In genomic region chr20:16476032-16476431, GRCh38 we compare ENCODE assay signal across 8 cellular contexts.
DNase-seq lines count a peak whose midpoint lies in the region; ATAC-seq and TF ChIP-seq lines count a peak whose summit lies in the region.

No MANE protein-coding gene starts in this region.

- intact Hi-C loops in naive thymus-derived CD4-positive, alpha-beta T cell (cut with micrococcal nuclease), result loop anchor here in 1 of 2 donors (10.0 kb wide), 1 partner anchor 61 kb away; no protein-coding TSS in a partner anchor

- H3K9me3 Mint-ChIP-seq in naive thymus-derived CD4-positive, alpha-beta T cell, result peaks cover 0 to 1% (median 0%) of the 10 kb centered on the region in 11 donors

- H3K36me3 Mint-ChIP-seq in naive thymus-derived CD4-positive, alpha-beta T cell, result peaks cover 0 to 33% (median 9%) of the 10 kb centered on the region in 5 donors

- POLR2A ChIA-PET in naive thymus-derived CD4-positive, alpha-beta T cell (lab: Charles Lee), result no interaction called here

- no peaks in the 10 kb centered on the region for H4K20me1 ChIP-seq in KMS-11 (ENCODE audit: insufficient read depth)

- H2AFZ ChIP-seq in KMS-11 (ENCODE audit: low read depth), result no peak overlapping the region

- TF ChIP-seq POLR2A in Peyer's patch (IDR thresholded peaks at IDR 0.05), result no peak
- TF ChIP-seq POLR2A in erythroblast (IDR thresholded peaks at IDR 0.05; ENCODE audit: low read length), result no peak

- no peak overlapping the region for H3K4me3 Mint-ChIP-seq in naive thymus-derived CD4-positive, alpha-beta T cell

- ATAC-seq in GM18909 (IDR thresholded peaks at IDR 0.05; ENCODE audit: poor library complexity, unreplicated experiment) (peak; percentile 64), GM21786 (IDR thresholded peaks at IDR 0.05; ENCODE audit: unreplicated experiment) (no peak)
- peak; percentile 54 for ATAC-seq in naive thymus-derived CD4-positive, alpha-beta T cell

- H3K27ac ChIP-seq in C4-2B (no peak overlapping the region), KMS-11 (no peak overlapping the region), Peyer's patch (peak overlapping the region in 1 of 4 donors; percentile 57)
- H3K27ac ChIP-seq in naive thymus-derived CD4-positive, alpha-beta T cell (ENCODE audit: low read depth, low read length), result no peak overlapping the region

- H3K27me3 ChIP-seq in KMS-11 (ENCODE audit: insufficient read depth, low read depth) (no peaks in the 10 kb centered on the region), Peyer's patch (no peaks in the 10 kb centered on the region)
- H3K27me3 ChIP-seq in naive thymus-derived CD4-positive, alpha-beta T cell (ENCODE audit: control insufficient read depth in 2 of 2, insufficient read depth in 2 of 2, low read length in 2 of 2), result no peaks in the 10 kb centered on the region

- H3K9me3 ChIP-seq in Peyer's patch, result no peaks in the 10 kb centered on the region
- no peaks in the 10 kb centered on the region for H3K9me3 ChIP-seq in naive thymus-derived CD4-positive, alpha-beta T cell (ENCODE audit: control insufficient read depth in 2 of 3, low read length in 3 of 3)

- no peak overlapping the region for H3K4me2 ChIP-seq in KMS-11

- H3K4me1 Mint-ChIP-seq in naive thymus-derived CD4-positive, alpha-beta T cell, result peaks cover 5 to 16% (median 8%) of the 10 kb centered on the region in 7 donors

- no peak overlapping the region for H3K4me3 ChIP-seq in KMS-11 (IDR thresholded peaks at IDR 0.05; ENCODE audit: insufficient read depth, low read depth, low read length)
- no peak overlapping the region for H3K4me3 ChIP-seq in Peyer's patch
- H3K4me3 ChIP-seq in naive thymus-derived CD4-positive, alpha-beta T cell (ENCODE audit: low read length), result no peak overlapping the region

- no peak overlapping the region for H3K27ac Mint-ChIP-seq in naive thymus-derived CD4-positive, alpha-beta T cell

- H3K4me1 ChIP-seq in KMS-11 (ENCODE audit: low read depth, poor library complexity, severe bottlenecking) (no peaks in the 10 kb centered on the region), Peyer's patch (peaks cover 0 to 20% (median 0%) of the 10 kb centered on the region in 4 donors)
- H3K4me1 ChIP-seq in naive thymus-derived CD4-positive, alpha-beta T cell (ENCODE audit: control insufficient read depth in 2 of 2, insufficient read depth in 2 of 2, low read length in 2 of 2), result no peaks in the 10 kb centered on the region

- DNase-seq in Peyer's patch, result no peak
- peak; percentile 37 to 53 for DNase-seq in erythroblast (lab: John Stamatoyannopoulos, UW)
- peak in 3 of 9 donors; percentile 0 to 21 (median 4) for DNase-seq in naive thymus-derived CD4-positive, alpha-beta T cell
- DNase-seq in GOT3 (lab: John Stamatoyannopoulos, UW), result no peak

- CTCF ChIA-PET in naive thymus-derived CD4-positive, alpha-beta T cell (lab: Charles Lee), result interaction anchor here (0.9 to 1.3 kb wide), 4 partner anchors 10 to 41 kb away, joined by 3 to 5 read pairs (median 4); no protein-coding TSS in a partner anchor

- H3K27me3 Mint-ChIP-seq in naive thymus-derived CD4-positive, alpha-beta T cell, result no peaks in the 10 kb centered on the region

- no peaks in the 10 kb centered on the region for H3K79me2 ChIP-seq in KMS-11 (ENCODE audit: insufficient read depth, low read depth)

- no peak overlapping the region for H3K9ac ChIP-seq in KMS-11

- TF ChIP-seq CTCF in C4-2B (conservative IDR thresholded peaks at IDR 0.05), result peak; percentile 80
- TF ChIP-seq CTCF in KMS-11 (conservative IDR thresholded peaks at IDR 0.05; ENCODE audit: low read depth, low read length), result peak; percentile 55
- peak in 5 of 6 experiments; percentile 31 to 81 (median 66) for TF ChIP-seq CTCF in Peyer's patch (IDR thresholded peaks at IDR 0.05)

- no peaks in the 10 kb centered on the region for H3K36me3 ChIP-seq in KMS-11 (ENCODE audit: insufficient read depth)
- H3K36me3 ChIP-seq in Peyer's patch, result no peaks in the 10 kb centered on the region
- H3K36me3 ChIP-seq in naive thymus-derived CD4-positive, alpha-beta T cell (ENCODE audit: control insufficient read depth in 2 of 3, insufficient read depth in 3 of 3, low read length in 3 of 3), result no peaks in the 10 kb centered on the region

Comparison
In these comparisons a context has a peak if more than half of its experiments do, and no peak if none do; other contexts are left out.
1. DNase-seq: peak in erythroblast (2 of 2); none in Peyer's patch (0 of 3) and GOT3 (single experiment).
2. Peak in every context shown above with its lines, with median percentiles within 50 percentile points of each other: CTCF ChIP-seq.